8 cellular contexts compared by ENCODE assay signal in genomic region chr16:2009302-2009711, GRCh38. TPM values are rescaled to one million over a fixed set of nuclear protein-coding genes. Genes with fewer than 3 reads are reported as not detected.
DNase-seq lines count a peak whose midpoint lies in the region; ATAC-seq, FAIRE-seq and TF ChIP-seq lines count a peak whose summit lies in the region.

No MANE protein-coding gene starts in this region.

- no peaks in the 10 kb centered on the region for H3K9me2 ChIP-seq in hepatocyte (replicated peaks; ENCODE audit: insufficient read depth)

- ATAC-seq in activated CD4-positive, alpha-beta T cell treated with anti-CD3 and anti-CD28 coated beads for 36 hours, result peak; percentile 34
- peak; percentile 22 for ATAC-seq in HG03103 (IDR thresholded peaks at IDR 0.05; ENCODE audit: low read depth, unreplicated experiment)
- peak; percentile 36 to 45 for ATAC-seq in activated T-cell treated with anti-CD3 and anti-CD28 coated beads, Interleukin-2, amount 50 U/mL, for 4 hours
- ATAC-seq in stimulated activated naive B cell treated with anti-CD40 and anti-IgM and Interleukin-4, amounts not matched to agents 10 μg/mL and 1 μg/mL and 100 μg/mL, for 72 hours (replicated peaks), result peak; percentile 41 to 49

- peaks cover 26% of the 10 kb centered on the region for H3K4me1 ChIP-seq in hepatocyte (ENCODE audit: insufficient read depth)

- no peak for FAIRE-seq in HTR-8/SVneo (lab: Jason Lieb, UNC)

- no peaks in the 10 kb centered on the region for H3K27me3 ChIP-seq in hepatocyte

- H3K27ac Mint-ChIP-seq in activated CD4-positive, alpha-beta T cell treated with anti-CD3 and anti-CD28 coated beads for 36 hours, result no peak overlapping the region
- no peak overlapping the region for H3K27ac Mint-ChIP-seq in stimulated activated naive B cell treated with anti-CD40 and anti-IgM and Interleukin-4, amounts not matched to agents 10 μg/mL and 1 μg/mL and 100 μg/mL, for 72 hours

- peak overlapping the region; percentile 99 for H3K27ac ChIP-seq in hepatocyte

- H3K9me3 Mint-ChIP-seq in activated CD4-positive, alpha-beta T cell treated with anti-CD3 and anti-CD28 coated beads for 36 hours (ENCODE audit: low read depth), result no peaks in the 10 kb centered on the region
- no peaks in the 10 kb centered on the region for H3K9me3 Mint-ChIP-seq in activated T-cell treated with anti-CD3 and anti-CD28 coated beads, Interleukin-2, amount 50 U/mL, for 4 hours
- no peaks in the 10 kb centered on the region for H3K9me3 Mint-ChIP-seq in stimulated activated naive B cell treated with anti-CD40 and anti-IgM and Interleukin-4, amounts not matched to agents 10 μg/mL and 1 μg/mL and 100 μg/mL, for 72 hours

- H3K9me3 ChIP-seq in hepatocyte (ENCODE audit: low read depth), result no peaks in the 10 kb centered on the region

- no peaks in the 10 kb centered on the region for H3K36me3 ChIP-seq in hepatocyte (replicated peaks; ENCODE audit: insufficient read depth, low read depth)

- peaks cover 40% of the 10 kb centered on the region for H3K4me1 Mint-ChIP-seq in activated CD4-positive, alpha-beta T cell treated with anti-CD3 and anti-CD28 coated beads for 36 hours
- peaks cover 36% of the 10 kb centered on the region for H3K4me1 Mint-ChIP-seq in activated T-cell treated with anti-CD3 and anti-CD28 coated beads, Interleukin-2, amount 50 U/mL, for 4 hours (ENCODE audit: low read depth)
- H3K4me1 Mint-ChIP-seq in stimulated activated naive B cell treated with anti-CD40 and anti-IgM and Interleukin-4, amounts not matched to agents 10 μg/mL and 1 μg/mL and 100 μg/mL, for 72 hours, result peaks cover 38 to 53% of the 10 kb centered on the region in 2 donors

- H4K20me1 ChIP-seq in hepatocyte (ENCODE audit: insufficient read depth, poor library complexity, severe bottlenecking), result peaks cover 47% of the 10 kb centered on the region

- peak overlapping the region; percentile 86 for H3K4me2 ChIP-seq in hepatocyte

- WGBS in hepatocyte (ENCODE audit: low lambda C conversion rate, missing lambda C conversion rate), result 1% methylated on average over 28 of the region's 49 CpGs

- peaks cover 28% of the 10 kb centered on the region for H3K36me3 Mint-ChIP-seq in activated CD4-positive, alpha-beta T cell treated with anti-CD3 and anti-CD28 coated beads for 36 hours (ENCODE audit: low read depth)
- H3K36me3 Mint-ChIP-seq in activated T-cell treated with anti-CD3 and anti-CD28 coated beads, Interleukin-2, amount 50 U/mL, for 4 hours (ENCODE audit: insufficient read depth), result peaks cover 11% of the 10 kb centered on the region
- H3K36me3 Mint-ChIP-seq in stimulated activated naive B cell treated with anti-CD40 and anti-IgM and Interleukin-4, amounts not matched to agents 10 μg/mL and 1 μg/mL and 100 μg/mL, for 72 hours, result peaks cover 23 to 41% of the 10 kb centered on the region in 2 donors

- H3K4me3 Mint-ChIP-seq in activated CD4-positive, alpha-beta T cell treated with anti-CD3 and anti-CD28 coated beads for 36 hours, result peak overlapping the region; percentile 82
- peak overlapping the region; percentile 92 for H3K4me3 Mint-ChIP-seq in activated T-cell treated with anti-CD3 and anti-CD28 coated beads, Interleukin-2, amount 50 U/mL, for 4 hours
- peak overlapping the region; percentile 93 for H3K4me3 Mint-ChIP-seq in stimulated activated naive B cell treated with anti-CD40 and anti-IgM and Interleukin-4, amounts not matched to agents 10 μg/mL and 1 μg/mL and 100 μg/mL, for 72 hours

- H3K79me2 ChIP-seq in hepatocyte, result peaks cover 56% of the 10 kb centered on the region

- no peak for TF ChIP-seq CTCF in hepatocyte (IDR thresholded peaks at IDR 0.05; ENCODE audit: poor library complexity)

- DNase-seq in activated CD4-positive, alpha-beta T cell treated with anti-CD3 and anti-CD28 coated beads for 36 hours, result no peak
- no peak for DNase-seq in activated CD4-positive, alpha-beta T cell treated with anti-CD3 and anti-CD28 coated beads, Interleukin-2, amount 50 U/mL, for 4 hours
- no peak for DNase-seq in activated T-cell treated with anti-CD3 and anti-CD28 coated beads, Interleukin-2, amount 50 U/mL, for 4 hours
- DNase-seq in hepatocyte (ENCODE audit: low spot score) (peak; percentile 53), HTR-8/SVneo (ENCODE audit: insufficient read length, low spot score) (no peak), AG08395 (ENCODE audit: low spot score) (no peak)
- no peak for DNase-seq in stimulated activated naive B cell treated with anti-CD40 and anti-IgM and Interleukin-4, amounts not matched to agents 10 μg/mL and 1 μg/mL and 100 μg/mL, for 72 hours

- CTCF ChIA-PET in activated CD4-positive, alpha-beta T cell treated with anti-CD3 and anti-CD28 coated beads for 36 hours (lab: Charles Lee), result interaction anchor here (0.7 to 1.3 kb wide), 2 partner anchors 13 to 131 kb away, joined by 3 to 8 read pairs; no protein-coding TSS in a partner anchor

- H3K4me3 ChIP-seq in hepatocyte, result peak overlapping the region; percentile 93

- peak overlapping the region; percentile 49 for H2AFZ ChIP-seq in hepatocyte

- POLR2A ChIA-PET in activated CD4-positive, alpha-beta T cell treated with anti-CD3 and anti-CD28 coated beads for 36 hours (lab: Charles Lee), result interaction anchor here (0.6 kb wide), 1 partner anchor 146 kb away, joined by 3 read pairs; the partner anchor contains the start of gene TRAF7

- H3K27me3 Mint-ChIP-seq in activated CD4-positive, alpha-beta T cell treated with anti-CD3 and anti-CD28 coated beads for 36 hours, result no peaks in the 10 kb centered on the region
- H3K27me3 Mint-ChIP-seq in activated T-cell treated with anti-CD3 and anti-CD28 coated beads, Interleukin-2, amount 50 U/mL, for 4 hours (ENCODE audit: low read depth), result no peaks in the 10 kb centered on the region
- H3K27me3 Mint-ChIP-seq in stimulated activated naive B cell treated with anti-CD40 and anti-IgM and Interleukin-4, amounts not matched to agents 10 μg/mL and 1 μg/mL and 100 μg/mL, for 72 hours, result no peaks in the 10 kb centered on the region

- intact Hi-C loops in activated CD4-positive, alpha-beta T cell treated with anti-CD3 and anti-CD28 coated beads for 36 hours (cut with DNase I, micrococcal nuclease), result loop anchor here (1.0 to 10.0 kb wide), 13 partner anchors 14 to 325 kb away; partner anchors contain the start of genes E4F1 (in 1 of the 2), MAPK8IP3 (in 1 of the 2), MLST8 (in 1 of the 2) and NTHL1 (in 1 of the 2)

RNA-seq across cellular contexts. Expression of gene ZNF598, which starts 0.3 kb away (rescaled TPM):
- total RNA-seq in activated CD4-positive, alpha-beta T cell treated with anti-CD3 and anti-CD28 coated beads for 36 hours, result 10 to 100 TPM; 64.6 to 69.8 TPM
- total RNA-seq in activated T-cell treated with anti-CD3 and anti-CD28 coated beads, Interleukin-2, amount 50 U/mL, for 4 hours, result 100 to 1,000 TPM; 118 to 127 (median 126) TPM
- 22.8 and 42.6 TPM in 2 replicates for total RNA-seq in hepatocyte
- 29.5 and 36.8 TPM in 2 replicates for polyA plus RNA-seq in hepatocyte

RNA-seq across cellular contexts. Expression of gene NPW, which starts 10.3 kb away (rescaled TPM):
- total RNA-seq in activated CD4-positive, alpha-beta T cell treated with anti-CD3 and anti-CD28 coated beads for 36 hours, result 1 to 10 TPM; 2.0 to 2.8 TPM
- total RNA-seq in activated T-cell treated with anti-CD3 and anti-CD28 coated beads, Interleukin-2, amount 50 U/mL, for 4 hours, result 10 to 100 TPM in 2 of 3 donors, 1 to 10 TPM in 1; 9.2 to 19.0 (median 13.1) TPM
- 2.7 and 4.1 TPM in 2 replicates for total RNA-seq in hepatocyte
- polyA plus RNA-seq in hepatocyte, result 45.2 and 57.6 TPM in 2 replicates

RNA-seq across cellular contexts. Expression of gene NHERF2, which starts 17.4 kb away (rescaled TPM):
- 1 to 10 TPM; 1.9 to 2.7 TPM for total RNA-seq in activated CD4-positive, alpha-beta T cell treated with anti-CD3 and anti-CD28 coated beads for 36 hours
- total RNA-seq in activated T-cell treated with anti-CD3 and anti-CD28 coated beads, Interleukin-2, amount 50 U/mL, for 4 hours, result 1 to 10 TPM; 2.0 to 4.4 (median 2.0) TPM
- total RNA-seq in hepatocyte, result 25.9 and 29.6 TPM in 2 replicates
- polyA plus RNA-seq in hepatocyte, result 37.7 and 43.8 TPM in 2 replicates

RNA-seq across cellular contexts. Expression of gene SYNGR3, which starts 19.5 kb away (rescaled TPM):
- total RNA-seq in activated CD4-positive, alpha-beta T cell treated with anti-CD3 and anti-CD28 coated beads for 36 hours, result 1 to 10 TPM; 4.8 to 5.9 TPM
- 1 to 10 TPM; 2.7 to 4.3 (median 3.5) TPM for total RNA-seq in activated T-cell treated with anti-CD3 and anti-CD28 coated beads, Interleukin-2, amount 50 U/mL, for 4 hours
- 1.4 and 2.2 TPM in 2 replicates for total RNA-seq in hepatocyte
- polyA plus RNA-seq in hepatocyte, result 1.5 and 2.5 TPM in 2 replicates

RNA-seq across cellular contexts. Expression of gene GFER, which starts 25.3 kb away (rescaled TPM):
- total RNA-seq in activated CD4-positive, alpha-beta T cell treated with anti-CD3 and anti-CD28 coated beads for 36 hours, result 10 to 100 TPM; 25.0 to 25.8 TPM
- total RNA-seq in activated T-cell treated with anti-CD3 and anti-CD28 coated beads, Interleukin-2, amount 50 U/mL, for 4 hours, result 10 to 100 TPM; 34.9 to 50.0 (median 47.2) TPM
- total RNA-seq in hepatocyte, result 34.0 and 34.9 TPM in 2 replicates
- polyA plus RNA-seq in hepatocyte, result 44.0 and 56.8 TPM in 2 replicates
